In the genomic region with DNA sequence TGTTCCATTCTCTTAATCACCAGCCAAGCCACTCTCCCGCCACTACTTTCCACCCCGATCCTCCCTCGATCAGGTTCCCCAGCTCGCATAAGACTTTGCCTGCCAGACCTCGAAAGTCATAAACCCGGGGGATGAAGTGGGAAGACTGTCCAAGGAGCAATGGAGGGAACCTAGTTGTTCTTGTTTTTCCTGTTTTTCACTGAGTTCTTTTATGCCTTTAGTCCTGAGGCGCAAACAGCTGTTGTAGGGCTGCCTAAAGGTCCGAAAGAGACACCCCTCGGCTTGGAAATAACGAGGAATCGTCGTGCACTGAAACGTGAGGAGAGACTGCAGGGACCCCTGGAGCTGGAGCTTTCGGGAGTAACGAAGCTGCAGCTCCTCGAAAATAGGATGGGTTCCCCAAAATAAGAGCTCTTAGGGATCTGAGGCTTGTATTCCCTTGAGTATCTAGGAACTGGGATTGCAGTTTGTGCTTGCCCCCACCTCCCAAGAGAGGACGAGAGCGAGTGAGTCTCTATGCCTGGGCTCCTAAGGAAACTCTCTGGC, we compare ENCODE assay signal across 1 cellular context.
TF ChIP-seq lines count a peak whose summit lies in the region.

No MANE protein-coding gene starts in this region.

TF ChIP-seq in HCT116, 20 proteins besides CTCF, POLR2A, EP300 and RAD21 (continued from another document):
- no peak for TF ChIP-seq FOSL1 (IDR thresholded peaks at IDR 0.05; ENCODE audit: low read depth)
- no peak for TF ChIP-seq EZH2 (IDR thresholded peaks at IDR 0.05)
- no peak for TF ChIP-seq CEBPB (IDR thresholded peaks at IDR 0.05; ENCODE audit: low read depth)
- TF ChIP-seq, protein P1, sequence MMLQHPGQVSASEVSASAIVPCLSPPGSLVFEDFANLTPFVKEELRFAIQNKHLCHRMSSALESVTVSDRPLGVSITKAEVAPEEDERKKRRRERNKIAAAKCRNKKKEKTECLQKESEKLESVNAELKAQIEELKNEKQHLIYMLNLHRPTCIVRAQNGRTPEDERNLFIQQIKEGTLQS (IDR thresholded peaks at IDR 0.05): no peak
- no peak for TF ChIP-seq EGR1 (IDR thresholded peaks at IDR 0.05; ENCODE audit: low read depth)
- no peak for TF ChIP-seq CBX3 (IDR thresholded peaks at IDR 0.05; ENCODE audit: low read depth)
- no peak for TF ChIP-seq ZFX (IDR thresholded peaks at IDR 0.05)
- TF ChIP-seq, protein P2, sequence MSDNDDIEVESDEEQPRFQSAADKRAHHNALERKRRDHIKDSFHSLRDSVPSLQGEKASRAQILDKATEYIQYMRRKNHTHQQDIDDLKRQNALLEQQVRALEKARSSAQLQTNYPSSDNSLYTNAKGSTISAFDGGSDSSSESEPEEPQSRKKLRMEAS (IDR thresholded peaks at IDR 0.05): no peak
- no peak for TF ChIP-seq JUND (IDR thresholded peaks at IDR 0.05)
- TF ChIP-seq ELF1 (IDR thresholded peaks at IDR 0.05; ENCODE audit: borderline replicate concordance, low read depth): no peak
- TF ChIP-seq YY1 (IDR thresholded peaks at IDR 0.05; ENCODE audit: extremely low read depth, insufficient replicate concordance, low read depth, low read length): no peak
